18 cellular contexts compared by ENCODE assay signal in genomic region chr19:2145831-2146241, GRCh38. TPM values are rescaled to one million over a fixed set of nuclear protein-coding genes. Genes with fewer than 3 reads are reported as not detected.
DNase-seq lines count a peak whose midpoint lies in the region; ATAC-seq lines count a peak whose summit lies in the region.
"Had no signal": no experiment of that assay in that cellular context is flagged by ENCODE, and none has a peak within 500 bp of the region (broad histone marks: within the 10 kb centered on the region; RNA-seq: fewer than 3 reads in every experiment).

No MANE protein-coding gene starts in this region.

- no peak overlapping the region for H2AFZ ChIP-seq in GM23248

- peaks cover 70% of the 10 kb centered on the region for H3K36me3 Mint-ChIP-seq in activated T-helper 17 cell treated with anti-CD3 and anti-CD28 coated beads, Interleukin-2, amount 50 U/mL, for 72 hours (ENCODE audit: low read depth)
- H3K36me3 Mint-ChIP-seq in naive thymus-derived CD4-positive, alpha-beta T cell: peaks cover 0 to 2% (median 0%) of the 10 kb centered on the region in 5 donors
- H3K36me3 Mint-ChIP-seq: IgD-negative memory B cell had no signal

- H3K79me2 ChIP-seq in GM23248 (ENCODE audit: insufficient read depth): peaks cover 100% of the 10 kb centered on the region

- peak; percentile 31 for DNase-seq in Ammon's horn (ENCODE audit: low spot score)
- peak; percentile 19 for DNase-seq in GM23248
- peak in 1 of 9 donors; percentile 22 for DNase-seq in naive thymus-derived CD4-positive, alpha-beta T cell
- no peak for DNase-seq in MG63
- DNase-seq in NK-92 (lab: John Stamatoyannopoulos, UW; ENCODE audit: unreplicated experiment): no peak
- no peak for DNase-seq in activated CD4-positive, CD25-positive, alpha-beta regulatory T cell treated with anti-CD3 and anti-CD28 coated beads, Interleukin-2, amount 50 U/mL, for 72 hours
- DNase-seq: AML-193, H9, mesenchymal stem cell, NCI-H1105 treated with DMSO at 0.1 percent for 48 hours, SJCRH30 had no signal

- H3K9ac ChIP-seq in GM23248: no peak overlapping the region

- intact Hi-C loops in naive thymus-derived CD4-positive, alpha-beta T cell (cut with micrococcal nuclease): no loop called here

- peaks cover 13% of the 10 kb centered on the region for H3K4me1 Mint-ChIP-seq in activated T-helper 17 cell treated with anti-CD3 and anti-CD28 coated beads, Interleukin-2, amount 50 U/mL, for 72 hours
- peaks cover 33 to 76% (median 43%) of the 10 kb centered on the region in 7 donors for H3K4me1 Mint-ChIP-seq in naive thymus-derived CD4-positive, alpha-beta T cell

- no peaks in the 10 kb centered on the region for H3K27me3 Mint-ChIP-seq in activated T-helper 17 cell treated with anti-CD3 and anti-CD28 coated beads, Interleukin-2, amount 50 U/mL, for 72 hours
- no peaks in the 10 kb centered on the region for H3K27me3 Mint-ChIP-seq in naive thymus-derived CD4-positive, alpha-beta T cell
- H3K27me3 Mint-ChIP-seq: IgD-negative memory B cell; stimulated activated memory B cell treated with anti-CD40 and anti-IgM and Interleukin-4, amounts not matched to agents 10 μg/mL and 1 μg/mL and 100 μg/mL, for 72 hours had no signal

- no peak overlapping the region for H3K27ac ChIP-seq in GM23248
- peak overlapping the region; percentile 13 for H3K27ac ChIP-seq in naive thymus-derived CD4-positive, alpha-beta T cell (ENCODE audit: low read depth, low read length)
- H3K27ac ChIP-seq: neutrophil, SJCRH30, vagina had no signal

- H3K4me3 Mint-ChIP-seq in activated T-helper 17 cell treated with anti-CD3 and anti-CD28 coated beads, Interleukin-2, amount 50 U/mL, for 72 hours: peak overlapping the region; percentile 94
- peak overlapping the region in 9 of 10 donors; percentile 14 to 68 (median 49) for H3K4me3 Mint-ChIP-seq in naive thymus-derived CD4-positive, alpha-beta T cell
- H3K4me3 Mint-ChIP-seq: H9; stimulated activated memory B cell treated with anti-CD40 and anti-IgM and Interleukin-4, amounts not matched to agents 10 μg/mL and 1 μg/mL and 100 μg/mL, for 72 hours had no signal

- no peaks in the 10 kb centered on the region for H3K9me3 Mint-ChIP-seq in activated T-helper 17 cell treated with anti-CD3 and anti-CD28 coated beads, Interleukin-2, amount 50 U/mL, for 72 hours
- H3K9me3 Mint-ChIP-seq in naive thymus-derived CD4-positive, alpha-beta T cell: no peaks in the 10 kb centered on the region
- H3K9me3 Mint-ChIP-seq: activated naive CD4-positive, alpha-beta T cell treated with anti-CD3 and anti-CD28 coated beads, Interleukin-2, amount 50 U/mL, for 72 hours; H9; IgD-negative memory B cell; stimulated activated memory B cell treated with anti-CD40 and anti-IgM and Interleukin-4, amounts not matched to agents 10 μg/mL and 1 μg/mL and 100 μg/mL, for 72 hours had no signal

- POLR2A ChIA-PET in naive thymus-derived CD4-positive, alpha-beta T cell (lab: Charles Lee): no interaction called here

- H3K4me2 ChIP-seq in GM23248 (ENCODE audit: unreplicated experiment): no peak overlapping the region

- CTCF ChIA-PET in naive thymus-derived CD4-positive, alpha-beta T cell (lab: Charles Lee): interaction anchor here (0.6 kb wide), 1 partner anchor 143 kb away, joined by 3 read pairs; no protein-coding TSS in a partner anchor

- H4K20me1 ChIP-seq in GM23248 (ENCODE audit: insufficient read depth): peaks cover 13% of the 10 kb centered on the region; the same call in 1 of the 2 replicates

- no peaks in the 10 kb centered on the region for H3F3A ChIP-seq in GM23248 (ENCODE audit: insufficient read depth)

- no peak overlapping the region for H3K4me3 ChIP-seq in GM23248
- no peak overlapping the region for H3K4me3 ChIP-seq in naive thymus-derived CD4-positive, alpha-beta T cell (ENCODE audit: low read length)
- H3K4me3 ChIP-seq in MG63: no peak overlapping the region
- H3K4me3 ChIP-seq: SJCRH30, vagina had no signal

- ATAC-seq in activated T-helper 17 cell treated with anti-CD3 and anti-CD28 coated beads, Interleukin-2, amount 50 U/mL, for 72 hours (replicated peaks): no peak
- no peak for ATAC-seq in naive thymus-derived CD4-positive, alpha-beta T cell
- ATAC-seq in GM18907 (IDR thresholded peaks at IDR 0.05; ENCODE audit: unreplicated experiment): no peak
- ATAC-seq: activated naive CD4-positive, alpha-beta T cell treated with anti-CD3 and anti-CD28 coated beads, Interleukin-2, amount 50 U/mL, for 72 hours; stimulated activated memory B cell treated with anti-CD40 and anti-IgM and Interleukin-4, amounts not matched to agents 10 μg/mL and 1 μg/mL and 100 μg/mL, for 72 hours had no signal

- H3K27me3 ChIP-seq in GM23248 (replicated peaks; ENCODE audit: insufficient read depth): no peaks in the 10 kb centered on the region
- no peaks in the 10 kb centered on the region for H3K27me3 ChIP-seq in naive thymus-derived CD4-positive, alpha-beta T cell (ENCODE audit: control insufficient read depth in 2 of 2, insufficient read depth in 2 of 2, low read length in 2 of 2)
- no peaks in the 10 kb centered on the region for H3K27me3 ChIP-seq in MG63
- H3K27me3 ChIP-seq: neutrophil, SJCRH30, vagina had no signal

- 82% methylated on average over 16 of the region's 16 CpGs for WGBS in GM23248 (ENCODE audit: low coverage in 1 of 2, low lambda C conversion rate in 2 of 2, missing lambda C conversion rate in 2 of 2), 2 experiments

- no peaks in the 10 kb centered on the region for H3K9me2 ChIP-seq in GM23248 (ENCODE audit: insufficient read depth)

- peaks cover 12% of the 10 kb centered on the region for H3K4me1 ChIP-seq in GM23248 (ENCODE audit: insufficient read depth)
- H3K4me1 ChIP-seq in naive thymus-derived CD4-positive, alpha-beta T cell (ENCODE audit: control insufficient read depth in 2 of 2, insufficient read depth in 2 of 2, low read length in 2 of 2): peaks cover 28 to 30% of the 10 kb centered on the region in 2 donors

- H3K9me3 ChIP-seq in GM23248 (ENCODE audit: low read depth) (no peaks in the 10 kb centered on the region), MG63 (no peaks in the 10 kb centered on the region)
- H3K9me3 ChIP-seq in naive thymus-derived CD4-positive, alpha-beta T cell (ENCODE audit: control insufficient read depth in 2 of 3, low read length in 3 of 3): no peaks in the 10 kb centered on the region
- H3K9me3 ChIP-seq: neutrophil, SJCRH30, vagina had no signal

- in situ Hi-C loops in GM23248 (cut with MboI): no loop called here

- H3K27ac Mint-ChIP-seq in activated T-helper 17 cell treated with anti-CD3 and anti-CD28 coated beads, Interleukin-2, amount 50 U/mL, for 72 hours: peak overlapping the region; percentile 59
- peak overlapping the region in 3 of 9 donors; percentile 33 to 73 (median 64) for H3K27ac Mint-ChIP-seq in naive thymus-derived CD4-positive, alpha-beta T cell

- no peaks in the 10 kb centered on the region for H3K36me3 ChIP-seq in GM23248 (ENCODE audit: low read depth)
- peaks cover 0 to 20% (median 0%) of the 10 kb centered on the region in 3 experiments for H3K36me3 ChIP-seq in naive thymus-derived CD4-positive, alpha-beta T cell (ENCODE audit: control insufficient read depth in 2 of 3, insufficient read depth in 3 of 3, low read length in 3 of 3)
- peaks cover 10% of the 10 kb centered on the region; the same call in 1 of the 2 replicates for H3K36me3 ChIP-seq in MG63
- H3K36me3 ChIP-seq: vagina had no signal

RNA-seq across cellular contexts. Expression of gene AP3D1, which starts 5.5 kb away (rescaled TPM):
- 95.4 and 97.6 TPM in 2 replicates for total RNA-seq in GM23248 (2014; rRNA removed; shearing (Covaris generic))
- polyA plus RNA-seq in GM23248 (2016; fragmentation: Nextera tagmentation; extraction: Ambion mirVana): 65.2 and 79.0 TPM in 2 replicates
- 100 to 1,000 TPM in 1 of 2 donors, 10 to 100 TPM in 1; 83.6 to 108 TPM for total RNA-seq in activated T-helper 17 cell treated with anti-CD3 and anti-CD28 coated beads, Interleukin-2, amount 50 U/mL, for 72 hours
- 100 to 1,000 TPM in 1 of 5 experiments, 10 to 100 TPM in 4; 63.7 to 106 (median 80.3) TPM for total RNA-seq in naive thymus-derived CD4-positive, alpha-beta T cell
- 10 to 100 TPM; 12.3 to 41.7 TPM for polyA plus RNA-seq in naive thymus-derived CD4-positive, alpha-beta T cell
- 65.6 and 91.8 TPM in 2 replicates for total RNA-seq in MG63 (2014; rRNA removed; shearing (Covaris generic); ENCODE audit: low replicate concordance)

RNA-seq across cellular contexts. Expression of gene DOT1L, which starts 17.9 kb away (rescaled TPM):
- total RNA-seq in GM23248 (2014; rRNA removed; shearing (Covaris generic)): 4.3 and 4.4 TPM in 2 replicates
- 4.0 and 5.3 TPM in 2 replicates for polyA plus RNA-seq in GM23248 (2016; fragmentation: Nextera tagmentation; extraction: Ambion mirVana)
- total RNA-seq in activated T-helper 17 cell treated with anti-CD3 and anti-CD28 coated beads, Interleukin-2, amount 50 U/mL, for 72 hours: 100 to 1,000 TPM in 1 of 2 donors, 10 to 100 TPM in 1; 76.6 to 114 TPM
- 10 to 100 TPM; 27.8 to 66.1 (median 38.3) TPM for total RNA-seq in naive thymus-derived CD4-positive, alpha-beta T cell
- polyA plus RNA-seq in naive thymus-derived CD4-positive, alpha-beta T cell: 1 to 10 TPM in 1 of 2 donors, under 1 TPM in 1; 0.32 to 1.1 TPM
- total RNA-seq in MG63 (2014; rRNA removed; shearing (Covaris generic); ENCODE audit: low replicate concordance): 3.5 and 5.4 TPM in 2 replicates

RNA-seq across cellular contexts. Expression of gene IZUMO4, which starts 49.1 kb away (rescaled TPM):
- 1.6 and 2.3 TPM in 2 replicates for total RNA-seq in GM23248 (2014; rRNA removed; shearing (Covaris generic))
- polyA plus RNA-seq in GM23248 (2016; fragmentation: Nextera tagmentation; extraction: Ambion mirVana): 0.89 and 1.5 TPM in 2 replicates
- 100 to 1,000 TPM in 1 of 2 donors, 10 to 100 TPM in 1; 13.9 to 143 TPM for total RNA-seq in activated T-helper 17 cell treated with anti-CD3 and anti-CD28 coated beads, Interleukin-2, amount 50 U/mL, for 72 hours
- 10 to 100 TPM; 12.2 to 26.8 (median 15.7) TPM for total RNA-seq in naive thymus-derived CD4-positive, alpha-beta T cell
- polyA plus RNA-seq in naive thymus-derived CD4-positive, alpha-beta T cell: 1 to 10 TPM in 1 of 2 donors, under 1 TPM in 1; 0.73 to 1.9 TPM
- not detected in 2 replicates for total RNA-seq in MG63 (2014; rRNA removed; shearing (Covaris generic); ENCODE audit: low replicate concordance)

RNA-seq across cellular contexts. Expression of gene MOB3A, which starts 49.7 kb away (rescaled TPM):
- 38.7 and 53.1 TPM in 2 replicates for total RNA-seq in GM23248 (2014; rRNA removed; shearing (Covaris generic))
- polyA plus RNA-seq in GM23248 (2016; fragmentation: Nextera tagmentation; extraction: Ambion mirVana): 53.7 and 57.0 TPM in 2 replicates
- 100 to 1,000 TPM; 271 to 387 TPM for total RNA-seq in activated T-helper 17 cell treated with anti-CD3 and anti-CD28 coated beads, Interleukin-2, amount 50 U/mL, for 72 hours
- total RNA-seq in naive thymus-derived CD4-positive, alpha-beta T cell: 100 to 1,000 TPM in 4 of 5 experiments, 10 to 100 TPM in 1; 93.2 to 269 (median 117) TPM
- 100 to 1,000 TPM in 1 of 2 donors, 10 to 100 TPM in 1; 49.5 to 114 TPM for polyA plus RNA-seq in naive thymus-derived CD4-positive, alpha-beta T cell
- 9.4 and 9.7 TPM in 2 replicates for total RNA-seq in MG63 (2014; rRNA removed; shearing (Covaris generic); ENCODE audit: low replicate concordance)

Comparison
In these comparisons a context has a peak if more than half of its experiments do, and no peak if none do; other contexts are left out.
1. DNase-seq: peak in Ammon's horn (single experiment) and GM23248 (single experiment); none in MG63 (single experiment), NK-92 (single experiment) and activated CD4-positive, CD25-positive, alpha-beta regulatory T cell treated with anti-CD3 and anti-CD28 coated beads, Interleukin-2, amount 50 U/mL, for 72 hours (single experiment).